In genomic region chr15:76165951-76166350, GRCh38 we compare ENCODE assay signal across 1 cellular context.
TF ChIP-seq lines count a peak whose summit lies in the region.

No MANE protein-coding gene starts in this region.

TF ChIP-seq in IMR-90, 13 proteins besides CTCF, POLR2A, EP300 and RAD21:
- TF ChIP-seq MAZ (IDR thresholded peaks at IDR 0.05; ENCODE audit: borderline replicate concordance, low read depth, low read length) (no peak), MAFK (IDR thresholded peaks at IDR 0.05; ENCODE audit: low read depth, low read length) (no peak), NFE2L2 (IDR thresholded peaks at IDR 0.05; ENCODE audit: low read depth, low read length) (no peak), FOS (IDR thresholded peaks at IDR 0.05; ENCODE audit: low read depth, low read length) (no peak), MXI1 (IDR thresholded peaks at IDR 0.05; ENCODE audit: borderline replicate concordance, low read depth, low read length) (no peak), BHLHE40 (IDR thresholded peaks at IDR 0.05; ENCODE audit: low read depth, low read length) (no peak), ELK1 (IDR thresholded peaks at IDR 0.05; ENCODE audit: borderline replicate concordance, low read depth, low read length) (no peak), RFX5 (IDR thresholded peaks at IDR 0.05; ENCODE audit: low read depth, low read length) (no peak), SMC3 (IDR thresholded peaks at IDR 0.05; ENCODE audit: low read depth, low read length) (no peak), RCOR1 (IDR thresholded peaks at IDR 0.05; ENCODE audit: insufficient replicate concordance, low read length) (no peak), CEBPB (IDR thresholded peaks at IDR 0.05; ENCODE audit: low read depth, low read length) (no peak), CHD1 (IDR thresholded peaks at IDR 0.05; ENCODE audit: low read depth, low read length) (no peak)
- TF ChIP-seq, protein P1, sequence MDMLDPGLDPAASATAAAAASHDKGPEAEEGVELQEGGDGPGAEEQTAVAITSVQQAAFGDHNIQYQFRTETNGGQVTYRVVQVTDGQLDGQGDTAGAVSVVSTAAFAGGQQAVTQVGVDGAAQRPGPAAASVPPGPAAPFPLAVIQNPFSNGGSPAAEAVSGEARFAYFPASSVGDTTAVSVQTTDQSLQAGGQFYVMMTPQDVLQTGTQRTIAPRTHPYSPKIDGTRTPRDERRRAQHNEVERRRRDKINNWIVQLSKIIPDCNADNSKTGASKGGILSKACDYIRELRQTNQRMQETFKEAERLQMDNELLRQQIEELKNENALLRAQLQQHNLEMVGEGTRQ (IDR thresholded peaks at IDR 0.05; ENCODE audit: low read depth, low read length), result no peak
